Comparison of ENCODE assay signal across 14 cellular contexts in the genomic region with DNA sequence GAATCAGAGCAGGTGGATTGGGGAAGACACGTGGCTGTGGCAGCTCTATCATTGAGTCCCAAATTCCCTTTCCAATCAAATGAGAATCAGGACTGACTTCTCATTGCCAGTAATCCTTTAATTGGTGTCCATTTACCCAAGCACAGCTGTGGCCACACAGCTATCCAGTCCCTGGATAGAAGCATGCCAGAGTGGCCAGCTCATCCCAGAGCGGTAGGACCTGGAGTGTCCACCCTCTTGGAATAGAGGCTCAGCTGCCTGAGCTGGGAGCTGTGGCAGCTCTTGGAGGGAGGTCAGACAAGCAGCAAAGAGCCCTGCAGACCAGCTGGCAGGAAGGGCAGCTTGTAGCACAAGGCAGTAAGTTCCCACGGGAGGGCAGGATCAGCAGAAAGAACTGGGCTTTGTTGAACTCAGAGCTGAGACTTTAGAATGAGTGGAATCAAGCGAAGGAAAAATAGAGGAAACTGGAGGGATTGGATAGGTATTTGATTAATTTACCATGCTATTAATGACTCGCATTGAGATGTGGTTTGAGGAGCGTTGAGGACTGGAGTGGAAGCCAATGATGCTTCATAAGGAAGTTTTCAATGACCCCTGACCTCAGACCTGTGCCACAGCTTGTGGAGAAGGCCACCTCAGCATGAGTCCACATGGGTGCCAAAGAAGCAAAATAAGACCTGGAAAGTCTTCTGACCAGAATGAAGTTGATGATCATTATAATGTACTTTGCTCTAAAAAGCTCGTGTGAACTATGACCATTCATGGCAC. TPM values are rescaled to one million over a fixed set of nuclear protein-coding genes. Genes with fewer than 3 reads are reported as not detected.
DNase-seq lines count a peak whose midpoint lies in the region; ATAC-seq and TF ChIP-seq lines count a peak whose summit lies in the region.
"Had no signal": no experiment of that assay in that cellular context is flagged by ENCODE, and none has a peak within 500 bp of the region (broad histone marks: within the 10 kb centered on the region; RNA-seq: fewer than 3 reads in every experiment).

No MANE protein-coding gene starts in this region.

- no peak for TF ChIP-seq CTCF in heart right ventricle (IDR thresholded peaks at IDR 0.05)
- no peak for TF ChIP-seq CTCF in psoas muscle (IDR thresholded peaks at IDR 0.05)

- H3K36me3 ChIP-seq in heart right ventricle, result peaks cover 0 to 28% (median 0%) of the 10 kb centered on the region in 9 donors
- peaks cover 0 to 14% of the 10 kb centered on the region in 2 donors for H3K36me3 ChIP-seq in psoas muscle (ENCODE audit: insufficient read depth in 1 of 2, low read depth in 1 of 2)
- H3K36me3 ChIP-seq: prostate gland, thoracic aorta had no signal

- 74 to 80% methylated on average over 7 of the region's 7 CpGs for WGBS in heart right ventricle, 2 donors
- WGBS in psoas muscle, 3 donors, result 42 to 61% (median 43%) methylated on average over 7 of the region's 7 CpGs

- H3K27ac ChIP-seq in heart right ventricle (peak overlapping the region in 2 of 10 donors; percentile 0 to 35), psoas muscle (peak overlapping the region; percentile 56), substantia nigra (ENCODE audit: low read depth, low read length, poor library complexity, severe bottlenecking) (no peak overlapping the region)
- H3K27ac ChIP-seq: prostate gland, thoracic aorta had no signal

- no peaks in the 10 kb centered on the region for H3K9me3 ChIP-seq in heart right ventricle
- H3K9me3 ChIP-seq in psoas muscle, result no peaks in the 10 kb centered on the region
- H3K9me3 ChIP-seq: prostate gland, thoracic aorta had no signal

- H3K4me3 ChIP-seq in heart right ventricle (no peak overlapping the region), psoas muscle (no peak overlapping the region)
- H3K4me3 ChIP-seq: prostate gland, thoracic aorta had no signal

- peak in 5 of 8 donors; percentile 41 to 71 (median 63) for ATAC-seq in heart right ventricle
- ATAC-seq in psoas muscle, result peak; percentile 75 to 93 (median 92)
- ATAC-seq in HG03460 (IDR thresholded peaks at IDR 0.05; ENCODE audit: unreplicated experiment), result no peak
- ATAC-seq: activated naive CD8-positive, alpha-beta T cell treated with anti-CD3 and anti-CD28 coated beads, Interleukin-2, amount 50 U/mL, for 24 hours; CD8-positive, alpha-beta T cell had no signal

- no peaks in the 10 kb centered on the region for H3K27me3 ChIP-seq in heart right ventricle
- H3K27me3 ChIP-seq in psoas muscle (ENCODE audit: insufficient read depth in 3 of 3, low read length in 2 of 3), result no peaks in the 10 kb centered on the region

- intact Hi-C loops in heart right ventricle (cut with DNase I) (loop anchor here in 5 of 10 donors (5.0 to 10.0 kb wide), 4 partner anchors 55 to 215 kb away; a partner anchor contains a TSS), psoas muscle (cut with DNase I) (loop anchor here (2.0 to 5.0 kb wide), 2 partner anchors 48 to 57 kb away; no protein-coding TSS in a partner anchor)

- DNase-seq in NCI-H2227 (lab: John Stamatoyannopoulos, UW; ENCODE audit: unreplicated experiment) (peak; percentile 6), NCI-H2227 treated with DMSO at 0.1 percent for 48 hours (lab: John Stamatoyannopoulos, UW) (no peak), RPMI7951 (ENCODE audit: low read depth) (peak; percentile 22), heart right ventricle (no peak), psoas muscle (peak in 1 of 2 donors; percentile 47), NCI-H748 treated with DMSO at 0.1 percent for 48 hours (lab: John Stamatoyannopoulos, UW) (no peak), substantia nigra (lab: John Stamatoyannopoulos, UW) (no peak)
- DNase-seq: activated CD4-positive, alpha-beta T cell treated with anti-CD3 and anti-CD28 coated beads for 1 hour; activated naive CD8-positive, alpha-beta T cell treated with anti-CD3 and anti-CD28 coated beads, Interleukin-2, amount 50 U/mL, for 24 hours; CD8-positive, alpha-beta T cell; NCI-H2029 had no signal

- peaks cover 0 to 17% (median 8%) of the 10 kb centered on the region in 9 donors for H3K4me1 ChIP-seq in heart right ventricle
- peaks cover 11% of the 10 kb centered on the region for H3K4me1 ChIP-seq in psoas muscle
- H3K4me1 ChIP-seq: prostate gland had no signal

RNA-seq across cellular contexts. Expression of a gene that starts 6.9 kb away (rescaled TPM):
- total RNA-seq in RPMI7951 (2014; rRNA removed; shearing (Covaris generic)), result 0.10 and 0.12 TPM in 2 replicates
- total RNA-seq in heart right ventricle (100 to 1,000 TPM; 112 to 268 (median 191) TPM), psoas muscle (100 to 1,000 TPM; 199 to 461 (median 304) TPM)
- polyA plus RNA-seq in heart right ventricle (100 to 1,000 TPM in 1 of 2 donors, 10 to 100 TPM in 1; 35.1 to 110 TPM), psoas muscle (100 to 1,000 TPM in 2 of 3 donors, 10 to 100 TPM in 1; 75.7 to 357 (median 117) TPM)

Comparison
In these comparisons a context has a peak if more than half of its experiments do, and no peak if none do; other contexts are left out.
1. DNase-seq: peak in NCI-H2227 (single experiment) and RPMI7951 (single experiment); none in NCI-H2227 treated with DMSO at 0.1 percent for 48 hours (single experiment), heart right ventricle (0 of 2), NCI-H748 treated with DMSO at 0.1 percent for 48 hours (single experiment) and substantia nigra (0 of 49).
2. RNA of a gene that starts 6.9 kb away (total RNA-seq): 199 to 461 TPM in psoas muscle and 112 to 268 TPM in heart right ventricle; 0.10 to 0.12 TPM in RPMI7951; every median in the first group is over 100 times any median in the second.